19 cellular contexts compared by ENCODE assay signal in the genomic region with DNA sequence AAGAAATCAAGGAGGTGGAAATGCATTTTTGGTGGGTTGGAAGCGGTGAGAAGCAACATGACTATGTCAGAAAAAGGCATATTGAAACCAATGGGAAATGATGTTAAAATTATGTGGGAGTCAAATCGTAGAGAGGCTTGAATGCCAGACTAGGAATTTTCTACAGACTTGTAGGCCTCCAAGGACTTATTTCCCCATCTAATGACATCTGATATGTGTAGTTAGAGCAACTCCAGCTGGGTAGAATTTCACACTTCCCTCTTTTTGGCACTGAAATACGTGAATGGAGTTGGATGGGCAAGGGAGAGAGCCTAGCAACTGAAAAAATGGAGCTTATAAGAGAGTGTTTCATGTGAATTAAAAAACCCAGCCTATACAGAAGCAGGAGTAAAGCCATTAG.
"Had no signal": no experiment of that assay in that cellular context is flagged by ENCODE, and none has a peak within 500 bp of the region (broad histone marks: within the 10 kb centered on the region; RNA-seq: fewer than 3 reads in every experiment).

No MANE protein-coding gene starts in this region.

- H3K4me3 ChIP-seq: ascending aorta, gastroesophageal sphincter, heart right ventricle, lower lobe of right lung, ovary, smooth muscle cell had no signal

- H3K27ac ChIP-seq: ascending aorta, gastroesophageal sphincter, heart right ventricle, lower lobe of right lung, ovary, VCaP had no signal

- H3K27me3 ChIP-seq: ascending aorta, gastroesophageal sphincter, heart right ventricle, ovary had no signal

- ATAC-seq: activated T-cell treated with anti-CD3 and anti-CD28 coated beads, Interleukin-2, amount 50 U/mL, for 72 hours; esophagus mucosa; gastroesophageal sphincter; natural killer cell; sciatic nerve; stimulated activated naive CD8-positive, alpha-beta T cell treated with anti-CD3 and anti-CD28 coated beads, Interleukin-15, amount 100 ng/mL, for 72 hours had no signal

- DNase-seq: activated CD4-positive, alpha-beta T cell treated with anti-CD3 and anti-CD28 coated beads for 1 hour; activated CD4-positive, alpha-beta T cell treated with anti-CD3 and anti-CD28 coated beads, Interleukin-2, amount 50 U/mL, for 4 hours; activated gamma-delta T cell; activated T-cell treated with anti-CD3 and anti-CD28 coated beads, Interleukin-2, amount 50 U/mL, for 72 hours; cerebellar nuclear complex; cortex of kidney; effector CD8-positive, alpha-beta T cell; heart right ventricle; lower lobe of right lung; natural killer cell; ovary; stimulated activated CD4-positive, alpha-beta T cell treated with anti-CD3 and anti-CD28 coated beads, Interleukin-4, amount 100 ng/mL, for 1 hour; stimulated activated naive CD8-positive, alpha-beta T cell treated with anti-CD3 and anti-CD28 coated beads, Interleukin-15, amount 100 ng/mL, for 72 hours had no signal
